Comparison of ENCODE assay signal across 10 cellular contexts in genomic region chr6:52603000-52603795, GRCh38. TPM values are rescaled to one million over a fixed set of nuclear protein-coding genes. Genes with fewer than 3 reads are reported as not detected.
A peak's percentile ranks its signal among the peaks of the same experiment; 100 is the strongest.
DNase-seq lines count a peak whose midpoint lies in the region; ATAC-seq and TF ChIP-seq lines count a peak whose summit lies in the region.
"Had no signal": no experiment of that assay in that cellular context is flagged by ENCODE, and none has a peak within 500 bp of the region (broad histone marks: within the 10 kb centered on the region; RNA-seq: fewer than 3 reads in every experiment).

No MANE protein-coding gene starts in this region.

- H3F3A ChIP-seq in SK-N-SH (replicated peaks; ENCODE audit: insufficient read depth), result peaks cover 23% of the 10 kb centered on the region

- H3K27me3 Mint-ChIP-seq in activated T-cell treated with anti-CD3 and anti-CD28 coated beads, Interleukin-2, amount 50 U/mL, for 72 hours (ENCODE audit: low read depth), result peaks cover 7% of the 10 kb centered on the region
- H3K27me3 Mint-ChIP-seq in activated T-cell treated with anti-CD3 and anti-CD28 coated beads, Interleukin-2, amount 50 U/mL, for 24 hours, result peaks cover 8% of the 10 kb centered on the region

- intact Hi-C loops in transverse colon (cut with DNase I; ENCODE audit: low total_unique reads) (no loop called here), Right ventricle myocardium inferior (cut with DNase I) (no loop called here)

- H3K9me3 ChIP-seq in SK-N-SH (no peaks in the 10 kb centered on the region), transverse colon (no peaks in the 10 kb centered on the region)

- TF ChIP-seq CTCF in SK-N-SH (IDR thresholded peaks at IDR 0.05) (no peak), fibroblast of villous mesenchyme (IDR thresholded peaks at IDR 0.05; ENCODE audit: insufficient read depth, low read depth, low read length) (no peak), transverse colon (IDR thresholded peaks at IDR 0.05) (no peak)

- H3K4me3 ChIP-seq in SK-N-SH (ENCODE audit: low read depth in 2 of 2, low read length in 1 of 2) (no peak overlapping the region), fibroblast of villous mesenchyme (ENCODE audit: low read depth, low read length) (no peak overlapping the region), transverse colon (no peak overlapping the region)

- H3K4me1 Mint-ChIP-seq in activated T-cell treated with anti-CD3 and anti-CD28 coated beads, Interleukin-2, amount 50 U/mL, for 72 hours (ENCODE audit: low read depth), result peaks cover 9% of the 10 kb centered on the region
- peaks cover 3% of the 10 kb centered on the region for H3K4me1 Mint-ChIP-seq in activated T-cell treated with anti-CD3 and anti-CD28 coated beads, Interleukin-2, amount 50 U/mL, for 24 hours (ENCODE audit: low read depth)

- POLR2A ChIA-PET in SK-N-SH (lab: Yijun Ruan, JAX), result interaction anchor here (1.1 kb wide), 1 partner anchor 184 kb away, joined by 5 read pairs; the partner anchor contains the start of gene EFHC1

- H3K27me3 ChIP-seq in SK-N-SH (ENCODE audit: insufficient read depth) (no peaks in the 10 kb centered on the region), transverse colon (no peaks in the 10 kb centered on the region)

- CTCF ChIA-PET in SK-N-SH (lab: Yijun Ruan, JAX), result interaction anchor here (1.1 to 7.2 kb wide), 7 partner anchors 6 to 186 kb away, joined by 3 to 75 read pairs (median 5); partner anchors contain the start of gene TRAM2

- TF ChIP-seq EP300 in SK-N-SH (IDR thresholded peaks at IDR 0.05; ENCODE audit: borderline replicate concordance in 1 of 2, low read depth in 1 of 2, low read length in 1 of 2) (peak in 1 of 2 experiments; percentile 62; a peak in 1 of 4 replicates), transverse colon (IDR thresholded peaks at IDR 0.05; ENCODE audit: low read depth) (no peak)

- peak overlapping the region; percentile 5; the same call in 1 of the 2 replicates for H2AFZ ChIP-seq in SK-N-SH (ENCODE audit: low read depth)

- no peak for TF ChIP-seq RAD21 in SK-N-SH (IDR thresholded peaks at IDR 0.05; ENCODE audit: low read length)

- H3K4me1 ChIP-seq in SK-N-SH (ENCODE audit: control insufficient read depth in 1 of 2, insufficient read depth in 2 of 2, low read depth in 1 of 2, low read length in 1 of 2) (peaks cover 10 to 29% of the 10 kb centered on the region in 2 experiments), transverse colon (peaks cover 0 to 6% (median 2%) of the 10 kb centered on the region in 4 donors)

- no peaks in the 10 kb centered on the region for H3K79me2 ChIP-seq in SK-N-SH (ENCODE audit: insufficient read depth)

- H3K4me2 ChIP-seq in SK-N-SH, result peak overlapping the region; percentile 45; the same call in 1 of the 2 replicates

- peak; percentile 20 to 38 for ATAC-seq in activated T-cell treated with anti-CD3 and anti-CD28 coated beads, Interleukin-2, amount 50 U/mL, for 72 hours (replicated peaks in 1 of 2)
- ATAC-seq in Right ventricle myocardium inferior (no peak), GM19395 (IDR thresholded peaks at IDR 0.05; ENCODE audit: unreplicated experiment) (no peak)

- H3K9me3 Mint-ChIP-seq in activated T-cell treated with anti-CD3 and anti-CD28 coated beads, Interleukin-2, amount 50 U/mL, for 72 hours, result peaks cover 2% of the 10 kb centered on the region in 2 donors
- H3K9me3 Mint-ChIP-seq in activated T-cell treated with anti-CD3 and anti-CD28 coated beads, Interleukin-2, amount 50 U/mL, for 24 hours, result no peaks in the 10 kb centered on the region

- no peaks in the 10 kb centered on the region for H3K36me3 Mint-ChIP-seq in activated T-cell treated with anti-CD3 and anti-CD28 coated beads, Interleukin-2, amount 50 U/mL, for 72 hours (ENCODE audit: insufficient read depth in 2 of 2)
- H3K36me3 Mint-ChIP-seq in activated T-cell treated with anti-CD3 and anti-CD28 coated beads, Interleukin-2, amount 50 U/mL, for 24 hours (ENCODE audit: low read depth), result no peaks in the 10 kb centered on the region

- H3K4me3 Mint-ChIP-seq in activated T-cell treated with anti-CD3 and anti-CD28 coated beads, Interleukin-2, amount 50 U/mL, for 72 hours, result no peak overlapping the region
- no peak overlapping the region for H3K4me3 Mint-ChIP-seq in activated T-cell treated with anti-CD3 and anti-CD28 coated beads, Interleukin-2, amount 50 U/mL, for 24 hours

- H3K9me2 ChIP-seq in SK-N-SH, result no peaks in the 10 kb centered on the region

- no peak for DNase-seq in activated T-cell treated with anti-CD3 and anti-CD28 coated beads, Interleukin-2, amount 50 U/mL, for 72 hours
- DNase-seq in activated T-cell treated with anti-CD3 and anti-CD28 coated beads, Interleukin-2, amount 50 U/mL, for 24 hours, result no peak
- no peak for DNase-seq in SK-N-SH
- DNase-seq in fibroblast of villous mesenchyme (ENCODE audit: low read depth), result peak; percentile 77
- DNase-seq in transverse colon, result no peak
- DNase-seq in Right ventricle myocardium inferior (ENCODE audit: missing footprints), result no peak
- DNase-seq in hepatic stellate cell (ENCODE audit: low spot score), result no peak
- DNase-seq: activated T-cell treated with anti-CD3 and anti-CD28 coated beads for 4 hours, GOT3 had no signal

- in situ Hi-C loops in transverse colon (cut with MboI; ENCODE audit: low pct_ligation_motif_present in 1 of 4, low pct_unique_long_range_greater_than_20kb in 1 of 4, low sequenced_read_pairs in 3 of 4), result no loop called here

- TF ChIP-seq POLR2A in transverse colon (IDR thresholded peaks at IDR 0.05), result no peak

- H3K9ac ChIP-seq in SK-N-SH, result peak overlapping the region; percentile 26; the same call in 1 of the 2 replicates

- no peaks in the 10 kb centered on the region for H4K20me1 ChIP-seq in SK-N-SH (ENCODE audit: insufficient read depth)

- 51% methylated on average over 2 of the region's 3 CpGs for WGBS in SK-N-SH (ENCODE audit: low lambda C conversion rate)
- 63 to 65% methylated on average over 1 to 3 of the region's 3 CpGs for WGBS in transverse colon (ENCODE audit: low coverage in 1 of 2), 2 donors

- H3K36me3 ChIP-seq in SK-N-SH (replicated peaks in 1 of 2; ENCODE audit: control insufficient read depth in 1 of 2, insufficient read depth in 2 of 2, low read length in 1 of 2) (no peaks in the 10 kb centered on the region), transverse colon (no peaks in the 10 kb centered on the region)

- H3K27ac Mint-ChIP-seq in activated T-cell treated with anti-CD3 and anti-CD28 coated beads, Interleukin-2, amount 50 U/mL, for 72 hours, result no peak overlapping the region
- H3K27ac Mint-ChIP-seq in activated T-cell treated with anti-CD3 and anti-CD28 coated beads, Interleukin-2, amount 50 U/mL, for 24 hours, result no peak overlapping the region

- peak overlapping the region in 1 of 2 experiments; percentile 83; a peak in 2 of 4 replicates for H3K27ac ChIP-seq in SK-N-SH (ENCODE audit: low read depth in 2 of 2, low read length in 1 of 2)
- H3K27ac ChIP-seq in transverse colon, result peak overlapping the region; percentile 2 to 33 (median 19)

TF ChIP-seq in SK-N-SH, 30 proteins besides CTCF, POLR2A, EP300 and RAD21:
- TF ChIP-seq TCF12 (IDR thresholded peaks at IDR 0.05), result peak; percentile 54
- peak; percentile 70 for TF ChIP-seq JUND (IDR thresholded peaks at IDR 0.05)
- TF ChIP-seq TAF1 (IDR thresholded peaks at IDR 0.05; ENCODE audit: borderline replicate concordance, low read depth, low read length), result no peak
- peak; percentile 50; the same call in 1 of the 2 replicates for TF ChIP-seq REST (IDR thresholded peaks at IDR 0.05; ENCODE audit: low read depth, low read length)
- TF ChIP-seq MEF2A (IDR thresholded peaks at IDR 0.05; ENCODE audit: borderline replicate concordance, low read depth), result no peak
- TF ChIP-seq FOSL2 (IDR thresholded peaks at IDR 0.05; ENCODE audit: borderline replicate concordance, low read depth), result peak; percentile 80; the same call in 1 of the 2 replicates

RNA-seq across cellular contexts. Expression of gene TRAM2, which starts 26.3 kb away (rescaled TPM):
- total RNA-seq in activated T-cell treated with anti-CD3 and anti-CD28 coated beads, Interleukin-2, amount 50 U/mL, for 72 hours, result 1 to 10 TPM; 4.9 to 5.2 TPM
- polyA plus RNA-seq in SK-N-SH (2012; rRNA removed), result 26.4 and 36.0 TPM in 2 replicates
- polyA plus RNA-seq in SK-N-SH (2012; cell fraction: cytosol; rRNA removed), result 23.9 and 25.6 TPM in 2 replicates
- polyA plus RNA-seq in SK-N-SH (2012; cell fraction: nucleus; rRNA removed), result 39.6 and 52.6 TPM in 2 replicates
- total RNA-seq in fibroblast of villous mesenchyme (159 and 196 TPM in 2 replicates), transverse colon (10 to 100 TPM in 2 of 4 donors, 1 to 10 TPM in 2; 8.4 to 15.4 (median 11.7) TPM), Right ventricle myocardium inferior (12.6 TPM)

Comparison
In these comparisons a context has a peak if more than half of its experiments do, and no peak if none do; other contexts are left out.
1. ATAC-seq: peak in activated T-cell treated with anti-CD3 and anti-CD28 coated beads, Interleukin-2, amount 50 U/mL, for 72 hours (2 of 2); none in Right ventricle myocardium inferior (single experiment) and GM19395 (single experiment).